Comparison of ENCODE assay signal across 1 cellular context in genomic region chr17:8474826-8475225, GRCh38.
TF ChIP-seq lines count a peak whose summit lies in the region.

No MANE protein-coding gene starts in this region.

TF ChIP-seq in HCT116, 20 proteins besides CTCF, POLR2A, EP300 and RAD21 (continued from another document):
- TF ChIP-seq MAX (IDR thresholded peaks at IDR 0.05) (no peak), ZBTB33 (IDR thresholded peaks at IDR 0.05; ENCODE audit: extremely low read depth, insufficient replicate concordance, low read length) (no peak)
